Comparison of ENCODE assay signal across 1 cellular context in genomic region chr14:105005929-105006830, GRCh38.
TF ChIP-seq lines count a peak whose summit lies in the region.

No MANE protein-coding gene starts in this region.

TF ChIP-seq in WTC11, 78 proteins besides CTCF, POLR2A, EP300 and RAD21 (continued from another document):
- TF ChIP-seq, protein P1, sequence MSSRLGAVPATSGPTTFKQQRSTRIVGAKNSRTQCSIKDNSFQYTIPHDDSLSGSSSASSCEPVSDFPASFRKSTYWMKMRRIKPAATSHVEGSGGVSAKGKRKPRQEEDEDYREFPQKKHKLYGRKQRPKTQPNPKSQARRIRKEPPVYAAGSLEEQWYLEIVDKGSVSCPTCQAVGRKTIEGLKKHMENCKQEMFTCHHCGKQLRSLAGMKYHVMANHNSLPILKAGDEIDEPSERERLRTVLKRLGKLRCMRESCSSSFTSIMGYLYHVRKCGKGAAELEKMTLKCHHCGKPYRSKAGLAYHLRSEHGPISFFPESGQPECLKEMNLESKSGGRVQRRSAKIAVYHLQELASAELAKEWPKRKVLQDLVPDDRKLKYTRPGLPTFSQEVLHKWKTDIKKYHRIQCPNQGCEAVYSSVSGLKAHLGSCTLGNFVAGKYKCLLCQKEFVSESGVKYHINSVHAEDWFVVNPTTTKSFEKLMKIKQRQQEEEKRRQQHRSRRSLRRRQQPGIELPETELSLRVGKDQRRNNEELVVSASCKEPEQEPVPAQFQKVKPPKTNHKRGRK (CRISPR knock-in tag; IDR thresholded peaks at IDR 0.05; ENCODE audit: borderline replicate concordance): no peak
- TF ChIP-seq JUN (CRISPR knock-in tag; IDR thresholded peaks at IDR 0.05): no peak
- TF ChIP-seq ZNF532 (CRISPR knock-in tag; IDR thresholded peaks at IDR 0.05; ENCODE audit: borderline replicate concordance): no peak
- no peak for TF ChIP-seq ZMAT4 (CRISPR knock-in tag; IDR thresholded peaks at IDR 0.05)
- no peak for TF ChIP-seq CBFB (CRISPR knock-in tag; IDR thresholded peaks at IDR 0.05; ENCODE audit: low read depth)
- TF ChIP-seq MXD4 (CRISPR knock-in tag; IDR thresholded peaks at IDR 0.05; ENCODE audit: borderline replicate concordance): no peak
- TF ChIP-seq, protein P2, sequence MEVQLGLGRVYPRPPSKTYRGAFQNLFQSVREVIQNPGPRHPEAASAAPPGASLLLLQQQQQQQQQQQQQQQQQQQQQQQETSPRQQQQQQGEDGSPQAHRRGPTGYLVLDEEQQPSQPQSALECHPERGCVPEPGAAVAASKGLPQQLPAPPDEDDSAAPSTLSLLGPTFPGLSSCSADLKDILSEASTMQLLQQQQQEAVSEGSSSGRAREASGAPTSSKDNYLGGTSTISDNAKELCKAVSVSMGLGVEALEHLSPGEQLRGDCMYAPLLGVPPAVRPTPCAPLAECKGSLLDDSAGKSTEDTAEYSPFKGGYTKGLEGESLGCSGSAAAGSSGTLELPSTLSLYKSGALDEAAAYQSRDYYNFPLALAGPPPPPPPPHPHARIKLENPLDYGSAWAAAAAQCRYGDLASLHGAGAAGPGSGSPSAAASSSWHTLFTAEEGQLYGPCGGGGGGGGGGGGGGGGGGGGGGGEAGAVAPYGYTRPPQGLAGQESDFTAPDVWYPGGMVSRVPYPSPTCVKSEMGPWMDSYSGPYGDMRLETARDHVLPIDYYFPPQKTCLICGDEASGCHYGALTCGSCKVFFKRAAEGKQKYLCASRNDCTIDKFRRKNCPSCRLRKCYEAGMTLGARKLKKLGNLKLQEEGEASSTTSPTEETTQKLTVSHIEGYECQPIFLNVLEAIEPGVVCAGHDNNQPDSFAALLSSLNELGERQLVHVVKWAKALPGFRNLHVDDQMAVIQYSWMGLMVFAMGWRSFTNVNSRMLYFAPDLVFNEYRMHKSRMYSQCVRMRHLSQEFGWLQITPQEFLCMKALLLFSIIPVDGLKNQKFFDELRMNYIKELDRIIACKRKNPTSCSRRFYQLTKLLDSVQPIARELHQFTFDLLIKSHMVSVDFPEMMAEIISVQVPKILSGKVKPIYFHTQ (CRISPR knock-in tag; IDR thresholded peaks at IDR 0.05): no peak
- TF ChIP-seq SOX15 (CRISPR knock-in tag; IDR thresholded peaks at IDR 0.05): no peak
- TF ChIP-seq ELF4 (CRISPR knock-in tag; IDR thresholded peaks at IDR 0.05; ENCODE audit: low read depth): no peak
- TF ChIP-seq EMX1 (CRISPR knock-in tag; IDR thresholded peaks at IDR 0.05): no peak
- TF ChIP-seq, protein P3, sequence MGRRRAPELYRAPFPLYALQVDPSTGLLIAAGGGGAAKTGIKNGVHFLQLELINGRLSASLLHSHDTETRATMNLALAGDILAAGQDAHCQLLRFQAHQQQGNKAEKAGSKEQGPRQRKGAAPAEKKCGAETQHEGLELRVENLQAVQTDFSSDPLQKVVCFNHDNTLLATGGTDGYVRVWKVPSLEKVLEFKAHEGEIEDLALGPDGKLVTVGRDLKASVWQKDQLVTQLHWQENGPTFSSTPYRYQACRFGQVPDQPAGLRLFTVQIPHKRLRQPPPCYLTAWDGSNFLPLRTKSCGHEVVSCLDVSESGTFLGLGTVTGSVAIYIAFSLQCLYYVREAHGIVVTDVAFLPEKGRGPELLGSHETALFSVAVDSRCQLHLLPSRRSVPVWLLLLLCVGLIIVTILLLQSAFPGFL (CRISPR knock-in tag; IDR thresholded peaks at IDR 0.05; ENCODE audit: borderline replicate concordance): no peak
- no peak for TF ChIP-seq GTF2I (CRISPR knock-in tag; conservative IDR thresholded peaks at IDR 0.05)
- no peak for TF ChIP-seq ETV6 (CRISPR knock-in tag; IDR thresholded peaks at IDR 0.05)
- TF ChIP-seq ZNF317 (CRISPR knock-in tag; IDR thresholded peaks at IDR 0.05; ENCODE audit: borderline replicate concordance, low read depth): no peak
- no peak for TF ChIP-seq TEAD4 (CRISPR knock-in tag; IDR thresholded peaks at IDR 0.05)
- TF ChIP-seq, protein P4, sequence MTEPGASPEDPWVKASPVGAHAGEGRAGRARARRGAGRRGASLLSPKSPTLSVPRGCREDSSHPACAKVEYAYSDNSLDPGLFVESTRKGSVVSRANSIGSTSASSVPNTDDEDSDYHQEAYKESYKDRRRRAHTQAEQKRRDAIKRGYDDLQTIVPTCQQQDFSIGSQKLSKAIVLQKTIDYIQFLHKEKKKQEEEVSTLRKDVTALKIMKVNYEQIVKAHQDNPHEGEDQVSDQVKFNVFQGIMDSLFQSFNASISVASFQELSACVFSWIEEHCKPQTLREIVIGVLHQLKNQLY (CRISPR knock-in tag; IDR thresholded peaks at IDR 0.05): no peak
